Comparison of ENCODE assay signal across 20 cellular contexts in the genomic region with DNA sequence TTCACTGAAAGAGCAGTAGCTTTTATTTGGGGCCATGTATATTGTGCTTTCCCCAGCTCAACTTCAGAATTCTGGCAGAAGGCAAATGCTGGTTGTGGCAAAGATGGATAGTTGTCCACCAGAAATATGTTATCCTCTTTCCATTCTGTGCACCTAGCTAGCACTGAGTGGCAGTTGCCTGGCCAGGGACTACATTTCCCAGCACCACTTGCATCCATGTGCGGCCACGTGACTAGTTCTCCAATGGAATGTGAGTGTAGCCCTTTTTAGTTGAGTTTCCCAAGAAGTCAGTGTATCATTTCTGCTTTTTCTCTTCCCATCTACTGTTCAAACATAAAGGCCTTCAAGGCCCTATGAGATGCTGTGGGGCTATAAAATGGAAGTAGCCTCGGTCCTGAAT.
DNase-seq lines count a peak whose midpoint lies in the region; ATAC-seq and TF ChIP-seq lines count a peak whose summit lies in the region.
"Had no signal": no experiment of that assay in that cellular context is flagged by ENCODE, and none has a peak within 500 bp of the region (broad histone marks: within the 10 kb centered on the region; RNA-seq: fewer than 3 reads in every experiment).

No MANE protein-coding gene starts in this region.

- TF ChIP-seq CTCF in upper lobe of right lung (IDR thresholded peaks at IDR 0.05): no peak

- H3K9me3 ChIP-seq in adipocyte (ENCODE audit: control insufficient read depth, low read length): no peaks in the 10 kb centered on the region
- no peaks in the 10 kb centered on the region for H3K9me3 ChIP-seq in upper lobe of right lung
- H3K9me3 ChIP-seq: Peyer's patch, right lobe of liver, testis had no signal

- no peak overlapping the region for H3K9ac ChIP-seq in adipocyte (ENCODE audit: low read length)

- H3K36me3 ChIP-seq in adipocyte (ENCODE audit: control insufficient read depth, insufficient read depth, low read length, severe bottlenecking): no peaks in the 10 kb centered on the region
- no peaks in the 10 kb centered on the region for H3K36me3 ChIP-seq in upper lobe of right lung
- H3K36me3 ChIP-seq: Peyer's patch, right lobe of liver had no signal

- H3K4me3 Mint-ChIP-seq in activated CD4-positive, alpha-beta T cell treated with anti-CD3 and anti-CD28 coated beads, Interleukin-2, amount 10 ng/mL, durations not matched to agents 24 days and 14 days: no peak overlapping the region
- H3K4me3 Mint-ChIP-seq: activated CD4-positive, alpha-beta T cell treated with anti-CD3 and anti-CD28 coated beads for 36 hours; activated naive CD4-positive, alpha-beta T cell treated with anti-CD3 and anti-CD28 coated beads for 36 hours; dendritic cell treated with granulocyte-macrophage colony-stimulating factor and Interleukin-4, amounts not matched to agents 40 ng/mL and 50 ng/mL, for 4 days; T-helper 1 cell treated with Interleukin-12 subunit alpha and Interleukin-12 subunit beta and Interleukin-4 antibody, amounts not matched to agents 30 μg/mL and 1 μg/mL, for 36 hours had no signal

- H3K4me3 ChIP-seq in adipocyte (ENCODE audit: low read length) (no peak overlapping the region), upper lobe of right lung (no peak overlapping the region)
- H3K4me3 ChIP-seq: Peyer's patch, right lobe of liver, testis had no signal

- no peaks in the 10 kb centered on the region for H3K4me1 Mint-ChIP-seq in activated CD4-positive, alpha-beta T cell treated with anti-CD3 and anti-CD28 coated beads, Interleukin-2, amount 10 ng/mL, durations not matched to agents 24 days and 14 days
- H3K4me1 Mint-ChIP-seq: activated CD4-positive, alpha-beta T cell treated with anti-CD3 and anti-CD28 coated beads for 36 hours had no signal

- H3K27ac ChIP-seq in upper lobe of right lung: no peak overlapping the region
- H3K27ac ChIP-seq: Peyer's patch, right lobe of liver, testis had no signal

- no peaks in the 10 kb centered on the region for H3K4me1 ChIP-seq in adipocyte (ENCODE audit: control insufficient read depth, insufficient read depth, low read length)
- H3K4me1 ChIP-seq in upper lobe of right lung: no peaks in the 10 kb centered on the region
- H3K4me1 ChIP-seq: Peyer's patch, right lobe of liver, testis had no signal

- DNase-seq in NCI-H82 (lab: John Stamatoyannopoulos, UW) (peak; percentile 14), NCI-H82 treated with DMSO at 0.1 percent for 48 hours (lab: John Stamatoyannopoulos, UW; ENCODE audit: unreplicated experiment) (no peak), M059J (ENCODE audit: low read depth) (peak; percentile 1), adipocyte (ENCODE audit: low read depth) (peak; percentile 14), upper lobe of right lung (no peak), DMS 273 treated with DMSO at 0.1 percent for 48 hours (lab: John Stamatoyannopoulos, UW) (no peak)
- no peak for DNase-seq in activated CD4-positive, alpha-beta T cell treated with anti-CD3 and anti-CD28 coated beads, Interleukin-2, amount 10 ng/mL, durations not matched to agents 24 days and 14 days
- DNase-seq in activated CD4-positive, CD25-positive, alpha-beta regulatory T cell treated with anti-CD3 and anti-CD28 coated beads, Interleukin-2, amount 50 U/mL, for 72 hours: no peak
- DNase-seq: ACHN; activated CD4-positive, alpha-beta T cell treated with anti-CD3 and anti-CD28 coated beads for 36 hours; activated naive CD4-positive, alpha-beta T cell treated with anti-CD3 and anti-CD28 coated beads for 36 hours; erythroblast; NCI-H1930; NCI-H526; Peyer's patch; right lobe of liver; stimulated activated CD4-positive, alpha-beta T cell treated with anti-CD3 and anti-CD28 coated beads, Interleukin-4, amount 100 ng/mL, for 24 hours; testis had no signal

- no peak overlapping the region for H3K27ac Mint-ChIP-seq in activated CD4-positive, alpha-beta T cell treated with anti-CD3 and anti-CD28 coated beads, Interleukin-2, amount 10 ng/mL, durations not matched to agents 24 days and 14 days
- H3K27ac Mint-ChIP-seq: activated CD4-positive, alpha-beta T cell treated with anti-CD3 and anti-CD28 coated beads for 36 hours; activated naive CD4-positive, alpha-beta T cell treated with anti-CD3 and anti-CD28 coated beads for 36 hours; dendritic cell treated with granulocyte-macrophage colony-stimulating factor and Interleukin-4, amounts not matched to agents 40 ng/mL and 50 ng/mL, for 4 days; T-helper 1 cell treated with Interleukin-12 subunit alpha and Interleukin-12 subunit beta and Interleukin-4 antibody, amounts not matched to agents 30 μg/mL and 1 μg/mL, for 36 hours had no signal

- H3K27me3 ChIP-seq in adipocyte (replicated peaks; ENCODE audit: control insufficient read depth, insufficient read depth, low read length) (no peaks in the 10 kb centered on the region), upper lobe of right lung (no peaks in the 10 kb centered on the region)
- H3K27me3 ChIP-seq: Peyer's patch, right lobe of liver, testis had no signal

- ATAC-seq in upper lobe of right lung: peak; percentile 43
- ATAC-seq: activated CD4-positive, alpha-beta T cell treated with anti-CD3 and anti-CD28 coated beads for 36 hours had no signal

- H3K36me3 Mint-ChIP-seq in activated CD4-positive, alpha-beta T cell treated with anti-CD3 and anti-CD28 coated beads, Interleukin-2, amount 10 ng/mL, durations not matched to agents 24 days and 14 days (ENCODE audit: low read depth): no peaks in the 10 kb centered on the region

- H3K9me3 Mint-ChIP-seq in activated CD4-positive, alpha-beta T cell treated with anti-CD3 and anti-CD28 coated beads, Interleukin-2, amount 10 ng/mL, durations not matched to agents 24 days and 14 days: peaks cover 6% of the 10 kb centered on the region
- H3K9me3 Mint-ChIP-seq: activated naive CD4-positive, alpha-beta T cell treated with anti-CD3 and anti-CD28 coated beads for 36 hours; T-helper 1 cell treated with Interleukin-12 subunit alpha and Interleukin-12 subunit beta and Interleukin-4 antibody, amounts not matched to agents 30 μg/mL and 1 μg/mL, for 36 hours had no signal

- intact Hi-C loops in upper lobe of right lung (cut with DNase I): no loop called here
- intact Hi-C loops in activated CD4-positive, alpha-beta T cell treated with anti-CD3 and anti-CD28 coated beads, Interleukin-2, amount 10 ng/mL, durations not matched to agents 24 days and 14 days (cut with micrococcal nuclease): no loop called here

- H3K27me3 Mint-ChIP-seq in activated CD4-positive, alpha-beta T cell treated with anti-CD3 and anti-CD28 coated beads, Interleukin-2, amount 10 ng/mL, durations not matched to agents 24 days and 14 days: no peaks in the 10 kb centered on the region
- H3K27me3 Mint-ChIP-seq: activated CD4-positive, alpha-beta T cell treated with anti-CD3 and anti-CD28 coated beads for 36 hours; dendritic cell treated with granulocyte-macrophage colony-stimulating factor and Interleukin-4, amounts not matched to agents 40 ng/mL and 50 ng/mL, for 4 days had no signal

Comparison
In these comparisons a context has a peak if more than half of its experiments do, and no peak if none do; other contexts are left out.
1. DNase-seq: peak in NCI-H82 (single experiment), M059J (single experiment) and adipocyte (single experiment); none in NCI-H82 treated with DMSO at 0.1 percent for 48 hours (single experiment), upper lobe of right lung (single experiment), DMS 273 treated with DMSO at 0.1 percent for 48 hours (single experiment), activated CD4-positive, alpha-beta T cell treated with anti-CD3 and anti-CD28 coated beads, Interleukin-2, amount 10 ng/mL, durations not matched to agents 24 days and 14 days (single experiment) and activated CD4-positive, CD25-positive, alpha-beta regulatory T cell treated with anti-CD3 and anti-CD28 coated beads, Interleukin-2, amount 50 U/mL, for 72 hours (single experiment).